In the genomic region with DNA sequence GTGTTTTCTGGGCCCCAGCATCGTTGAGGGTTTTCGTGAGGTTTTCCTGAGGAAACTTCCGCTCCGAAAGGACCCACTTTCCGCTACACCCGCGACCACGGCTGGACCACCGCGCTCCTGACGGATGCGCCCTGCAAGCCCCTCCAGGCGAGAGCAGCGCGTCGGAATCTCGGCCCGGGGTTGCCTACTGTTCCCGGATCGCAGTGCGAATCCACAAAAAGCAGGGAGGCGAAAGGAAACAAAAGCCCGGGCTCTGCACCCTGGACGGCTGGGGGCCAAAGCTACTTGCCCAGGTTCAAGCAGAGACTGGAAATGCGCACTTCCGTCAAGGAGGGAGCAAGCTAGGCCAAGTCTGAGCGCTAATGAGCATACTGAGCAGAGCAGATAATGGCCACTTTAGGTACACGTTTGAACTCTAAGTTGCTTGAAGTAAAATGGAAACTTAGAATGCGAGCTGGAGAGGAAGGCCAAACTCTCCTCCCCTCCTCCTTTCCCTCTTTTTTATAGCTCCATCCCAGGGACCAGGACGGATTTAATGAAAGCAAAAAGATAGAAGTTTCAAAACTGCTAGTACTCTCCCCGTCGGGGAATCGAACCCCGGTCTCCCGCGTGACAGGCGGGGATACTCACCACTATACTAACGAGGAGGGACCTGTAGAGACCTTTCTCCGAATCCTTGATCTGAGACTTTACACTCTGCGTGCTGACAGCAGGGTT, we compare ENCODE assay signal across 8 cellular contexts. TPM values are rescaled to one million over a fixed set of nuclear protein-coding genes. Genes with fewer than 3 reads are reported as not detected.
DNase-seq lines count a peak whose midpoint lies in the region; TF ChIP-seq lines count a peak whose summit lies in the region.

No MANE protein-coding gene starts in this region.

- no peaks in the 10 kb centered on the region for H3K27me3 ChIP-seq in osteoblast (ENCODE audit: insufficient read depth, low read length)

- H3K9me3 ChIP-seq in osteoblast (ENCODE audit: low read depth, low read length), result no peaks in the 10 kb centered on the region

- no peaks in the 10 kb centered on the region for H3K9me3 Mint-ChIP-seq in activated naive CD4-positive, alpha-beta T cell treated with anti-CD3 and anti-CD28 coated beads, Interleukin-2, amount 10 ng/mL, durations not matched to agents 7 days and 5 days

- peak overlapping the region; percentile 77 for H3K4me3 ChIP-seq in osteoblast (ENCODE audit: insufficient read depth, low read length)

- H3K4me1 ChIP-seq in osteoblast (ENCODE audit: insufficient read depth, low read length), result peaks cover 19% of the 10 kb centered on the region

- H3K27ac ChIP-seq in osteoblast (ENCODE audit: low read depth, low read length), result peak overlapping the region; percentile 94
- H3K27ac ChIP-seq in temporal lobe (ENCODE audit: low read depth, low read length), result peak overlapping the region; percentile 98

- H3K4me3 Mint-ChIP-seq in activated naive CD4-positive, alpha-beta T cell treated with anti-CD3 and anti-CD28 coated beads, Interleukin-2, amount 10 ng/mL, durations not matched to agents 7 days and 5 days, result peak overlapping the region; percentile 96

- H3K27me3 Mint-ChIP-seq in activated naive CD4-positive, alpha-beta T cell treated with anti-CD3 and anti-CD28 coated beads, Interleukin-2, amount 10 ng/mL, durations not matched to agents 7 days and 5 days, result peaks cover 15% of the 10 kb centered on the region

- H4K20me1 ChIP-seq in osteoblast (ENCODE audit: insufficient read depth, low read length), result peaks cover 3% of the 10 kb centered on the region

- H3K27ac Mint-ChIP-seq in activated naive CD4-positive, alpha-beta T cell treated with anti-CD3 and anti-CD28 coated beads, Interleukin-2, amount 10 ng/mL, durations not matched to agents 7 days and 5 days, result peak overlapping the region; percentile 100

- H3K79me2 ChIP-seq in osteoblast (ENCODE audit: insufficient read depth, low read length), result no peaks in the 10 kb centered on the region

- H3K36me3 Mint-ChIP-seq in activated naive CD4-positive, alpha-beta T cell treated with anti-CD3 and anti-CD28 coated beads, Interleukin-2, amount 10 ng/mL, durations not matched to agents 7 days and 5 days, result peaks cover 35% of the 10 kb centered on the region

- H3K4me2 ChIP-seq in osteoblast (ENCODE audit: insufficient read depth, low read length), result peak overlapping the region; percentile 94

- H2AFZ ChIP-seq in osteoblast (ENCODE audit: low read length), result peak overlapping the region; percentile 95

- CTCF ChIA-PET in activated naive CD4-positive, alpha-beta T cell treated with anti-CD3 and anti-CD28 coated beads, Interleukin-2, amount 10 ng/mL, durations not matched to agents 7 days and 5 days (lab: Charles Lee), result interaction anchor here (0.7 to 5.9 kb wide), 9 partner anchors 11 to 102 kb away, joined by 3 to 38 read pairs (median 5); a partner anchor contains a TSS

- peak; percentile 93 for DNase-seq in EH (ENCODE audit: low read depth)
- DNase-seq in GOT3 (lab: John Stamatoyannopoulos, UW), result peak; percentile 70
- peak; percentile 78 for DNase-seq in LoVo (ENCODE audit: low spot score)
- peak; percentile 95 for DNase-seq in SK-N-DZ (ENCODE audit: low spot score)
- peak; percentile 90 for DNase-seq in activated naive CD4-positive, alpha-beta T cell treated with anti-CD3 and anti-CD28 coated beads, Interleukin-2, amount 10 ng/mL, durations not matched to agents 7 days and 5 days
- peak; percentile 94 for DNase-seq in globus pallidus (ENCODE audit: low spot score)
- peak; percentile 78 for DNase-seq in osteoblast (ENCODE audit: insufficient read length, low spot score, missing footprints)

- peaks cover 59% of the 10 kb centered on the region for H3K4me1 Mint-ChIP-seq in activated naive CD4-positive, alpha-beta T cell treated with anti-CD3 and anti-CD28 coated beads, Interleukin-2, amount 10 ng/mL, durations not matched to agents 7 days and 5 days

- H3K36me3 ChIP-seq in osteoblast (ENCODE audit: insufficient read depth, low read length), result no peaks in the 10 kb centered on the region

- no peak for TF ChIP-seq CTCF in osteoblast (IDR thresholded peaks at IDR 0.05; ENCODE audit: extremely low read depth, low read depth, low read length)

RNA-seq across cellular contexts. Expression of a gene that starts 11.4 kb away (rescaled TPM):
- 408 and 427 TPM in 2 replicates for polyA plus RNA-seq in SK-N-DZ (2014; cell fraction: cytosol; rRNA removed)
- 463 and 597 TPM in 2 replicates for polyA plus RNA-seq in SK-N-DZ (2014; cell fraction: nucleus; rRNA removed)
- total RNA-seq in osteoblast (3.6 and 4.7 TPM in 2 replicates), temporal lobe (1.5 TPM)

RNA-seq across cellular contexts. Expression of a gene that starts 26.0 kb away (rescaled TPM):
- 5.4 and 7.0 TPM in 2 replicates for polyA plus RNA-seq in SK-N-DZ (2014; cell fraction: cytosol; rRNA removed)
- polyA plus RNA-seq in SK-N-DZ (2014; cell fraction: nucleus; rRNA removed), result 40.0 and 68.4 TPM in 2 replicates
- 6.2 and 7.6 TPM in 2 replicates for total RNA-seq in osteoblast
- 11.8 TPM for total RNA-seq in temporal lobe

RNA-seq across cellular contexts. Expression of a gene that starts 27.3 kb away (rescaled TPM):
- polyA plus RNA-seq in SK-N-DZ (2014; cell fraction: cytosol; rRNA removed), result 102 and 111 TPM in 2 replicates
- polyA plus RNA-seq in SK-N-DZ (2014; cell fraction: nucleus; rRNA removed), result 190 and 219 TPM in 2 replicates
- total RNA-seq in osteoblast (14.1 and 18.8 TPM in 2 replicates), temporal lobe (34.7 TPM)

RNA-seq across cellular contexts. Expression of a gene that starts 31.8 kb away (rescaled TPM):
- polyA plus RNA-seq in SK-N-DZ (2014; cell fraction: cytosol; rRNA removed), result 7.7 and 9.6 TPM in 2 replicates
- 3.0 and 7.0 TPM in 2 replicates for polyA plus RNA-seq in SK-N-DZ (2014; cell fraction: nucleus; rRNA removed)
- 9.4 and 11.5 TPM in 2 replicates for total RNA-seq in osteoblast
- total RNA-seq in temporal lobe, result 4.2 TPM

RNA-seq across cellular contexts. Expression of a gene that starts 45.6 kb away (rescaled TPM):
- polyA plus RNA-seq in SK-N-DZ (2014; cell fraction: cytosol; rRNA removed), result 32.7 and 35.3 TPM in 2 replicates
- 42.2 and 44.9 TPM in 2 replicates for polyA plus RNA-seq in SK-N-DZ (2014; cell fraction: nucleus; rRNA removed)
- total RNA-seq in osteoblast (8.3 and 8.8 TPM in 2 replicates), temporal lobe (11.6 TPM)

Comparison
In these comparisons a context has a peak if more than half of its experiments do, and no peak if none do; other contexts are left out.
1. Peak in every context shown above with its lines: DNase-seq, H3K4me3 ChIP-seq and H3K27ac ChIP-seq.